ENCODE assay signal across 1 cellular context in the genomic region with DNA sequence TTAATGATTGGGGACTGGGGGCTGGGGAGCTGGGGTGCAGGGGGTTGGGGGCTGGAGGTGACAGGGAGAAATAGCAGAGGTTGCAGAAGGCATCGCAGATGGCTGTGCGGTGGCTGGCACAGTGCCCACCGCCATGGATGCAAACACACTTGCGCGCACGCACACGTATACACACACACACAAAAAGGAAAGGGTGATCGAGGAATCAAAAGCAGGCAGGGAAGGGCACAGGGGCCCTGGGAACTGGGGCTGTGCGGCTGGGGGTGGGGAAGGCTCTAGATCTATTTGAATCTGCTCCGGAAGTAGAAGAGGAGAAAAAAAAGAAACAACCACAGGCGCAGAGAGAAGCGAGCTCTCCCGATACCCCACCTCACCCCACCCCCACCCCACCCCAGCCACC.
TF ChIP-seq lines count a peak whose summit lies in the region.

No MANE protein-coding gene starts in this region.

TF ChIP-seq in GM23338, 12 proteins besides CTCF, POLR2A, EP300 and RAD21:
- TF ChIP-seq CREB1 (CRISPR knock-in tag; IDR thresholded peaks at IDR 0.05; ENCODE audit: low read depth): no peak
- TF ChIP-seq, protein P1, sequence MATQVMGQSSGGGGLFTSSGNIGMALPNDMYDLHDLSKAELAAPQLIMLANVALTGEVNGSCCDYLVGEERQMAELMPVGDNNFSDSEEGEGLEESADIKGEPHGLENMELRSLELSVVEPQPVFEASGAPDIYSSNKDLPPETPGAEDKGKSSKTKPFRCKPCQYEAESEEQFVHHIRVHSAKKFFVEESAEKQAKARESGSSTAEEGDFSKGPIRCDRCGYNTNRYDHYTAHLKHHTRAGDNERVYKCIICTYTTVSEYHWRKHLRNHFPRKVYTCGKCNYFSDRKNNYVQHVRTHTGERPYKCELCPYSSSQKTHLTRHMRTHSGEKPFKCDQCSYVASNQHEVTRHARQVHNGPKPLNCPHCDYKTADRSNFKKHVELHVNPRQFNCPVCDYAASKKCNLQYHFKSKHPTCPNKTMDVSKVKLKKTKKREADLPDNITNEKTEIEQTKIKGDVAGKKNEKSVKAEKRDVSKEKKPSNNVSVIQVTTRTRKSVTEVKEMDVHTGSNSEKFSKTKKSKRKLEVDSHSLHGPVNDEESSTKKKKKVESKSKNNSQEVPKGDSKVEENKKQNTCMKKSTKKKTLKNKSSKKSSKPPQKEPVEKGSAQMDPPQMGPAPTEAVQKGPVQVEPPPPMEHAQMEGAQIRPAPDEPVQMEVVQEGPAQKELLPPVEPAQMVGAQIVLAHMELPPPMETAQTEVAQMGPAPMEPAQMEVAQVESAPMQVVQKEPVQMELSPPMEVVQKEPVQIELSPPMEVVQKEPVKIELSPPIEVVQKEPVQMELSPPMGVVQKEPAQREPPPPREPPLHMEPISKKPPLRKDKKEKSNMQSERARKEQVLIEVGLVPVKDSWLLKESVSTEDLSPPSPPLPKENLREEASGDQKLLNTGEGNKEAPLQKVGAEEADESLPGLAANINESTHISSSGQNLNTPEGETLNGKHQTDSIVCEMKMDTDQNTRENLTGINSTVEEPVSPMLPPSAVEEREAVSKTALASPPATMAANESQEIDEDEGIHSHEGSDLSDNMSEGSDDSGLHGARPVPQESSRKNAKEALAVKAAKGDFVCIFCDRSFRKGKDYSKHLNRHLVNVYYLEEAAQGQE (IDR thresholded peaks at IDR 0.05; ENCODE audit: unreplicated experiment): no peak
